Comparison of ENCODE assay signal across 9 cellular contexts in the genomic region with DNA sequence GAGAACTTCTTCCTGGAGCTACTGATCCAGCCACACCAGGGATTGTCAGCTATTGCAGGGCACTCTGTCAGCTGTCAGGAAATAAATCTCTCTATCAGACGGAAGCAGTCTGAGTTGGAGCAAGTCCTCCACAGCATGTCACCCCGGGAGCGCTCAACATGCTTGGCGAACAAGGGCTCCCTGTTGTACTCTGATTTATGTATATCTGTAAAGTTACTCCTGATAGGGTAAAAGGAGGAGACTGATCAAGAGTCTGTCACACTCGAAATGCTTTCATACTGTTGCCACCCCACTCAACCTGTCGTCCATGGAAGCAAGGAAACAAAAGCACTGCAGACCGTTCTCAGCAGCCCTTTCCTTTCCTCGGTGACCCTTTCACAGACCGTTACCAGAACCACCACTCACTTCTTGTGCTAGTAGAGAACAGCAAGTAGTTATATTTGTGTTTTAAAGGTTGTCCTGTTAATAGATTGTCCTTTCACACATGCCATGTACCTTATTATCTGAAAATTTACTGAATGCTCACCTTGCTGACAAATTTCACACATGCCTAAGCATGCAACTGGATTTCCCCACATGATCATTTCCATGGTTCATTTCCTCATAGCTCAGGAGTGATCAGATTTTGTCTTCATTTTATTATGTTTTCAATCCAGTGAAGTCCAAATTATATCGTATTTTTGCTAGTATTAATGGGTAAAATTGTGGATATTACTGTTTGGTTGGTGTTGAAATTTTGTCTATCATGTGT.
DNase-seq lines count a peak whose midpoint lies in the region; ATAC-seq and TF ChIP-seq lines count a peak whose summit lies in the region.
"Had no signal": no experiment of that assay in that cellular context is flagged by ENCODE, and none has a peak within 500 bp of the region (broad histone marks: within the 10 kb centered on the region; RNA-seq: fewer than 3 reads in every experiment).

No MANE protein-coding gene starts in this region.

- ATAC-seq in GM18502 (IDR thresholded peaks at IDR 0.05; ENCODE audit: poor library complexity, unreplicated experiment) (peak; percentile 85), HG03139 (IDR thresholded peaks at IDR 0.05; ENCODE audit: unreplicated experiment) (peak; percentile 57)

- H2AFZ ChIP-seq in neuron (ENCODE audit: low read depth, low read length) = peak overlapping the region; percentile 85

- H3K4me3 ChIP-seq in astrocyte of the cerebellum (ENCODE audit: low read depth, low read length) = peak overlapping the region; percentile 5
- H3K4me3 ChIP-seq in neuron (ENCODE audit: low read length) = peak overlapping the region; percentile 31
- no peak overlapping the region for H3K4me3 ChIP-seq in effector memory CD4-positive, alpha-beta T cell (ENCODE audit: insufficient read depth, low read depth, low read length, poor library complexity, severe bottlenecking)
- H3K4me3 ChIP-seq: SJSA1 had no signal

- in situ Hi-C loops in astrocyte of the cerebellum (cut with HindIII; ENCODE audit: low sequenced_read_pairs) = no loop called here

- DNase-seq in astrocyte of the cerebellum (ENCODE audit: low read depth) (no peak), NCI-H2029 treated with DMSO at 0.1 percent for 48 hours (lab: John Stamatoyannopoulos, UW) (no peak), GM19238 (ENCODE audit: insufficient read length, low spot score) (no peak), HUDEP-2 (lab: John Stamatoyannopoulos, UW; ENCODE audit: unreplicated experiment in 76 of 76) (no peak)
- DNase-seq in effector memory CD4-positive, alpha-beta T cell = no peak

- H3K27ac ChIP-seq in effector memory CD4-positive, alpha-beta T cell (ENCODE audit: insufficient read depth, low read length, poor library complexity, severe bottlenecking) = no peak overlapping the region
- H3K27ac ChIP-seq: SJSA1 had no signal

- no peaks in the 10 kb centered on the region for H3K27me3 ChIP-seq in neuron (ENCODE audit: insufficient read depth, low read length)
- no peaks in the 10 kb centered on the region for H3K27me3 ChIP-seq in effector memory CD4-positive, alpha-beta T cell (replicated peaks; ENCODE audit: control insufficient read depth, insufficient read depth, low read length, poor library complexity, severe bottlenecking)
- H3K27me3 ChIP-seq: SJSA1 had no signal

- peaks cover 9% of the 10 kb centered on the region for H3K4me1 ChIP-seq in neuron (ENCODE audit: insufficient read depth, low read length)
- H3K4me1 ChIP-seq in effector memory CD4-positive, alpha-beta T cell (ENCODE audit: control insufficient read depth, insufficient read depth, low read length, poor library complexity, severe bottlenecking) = no peaks in the 10 kb centered on the region
- H3K4me1 ChIP-seq: SJSA1 had no signal

- H3K36me3 ChIP-seq in neuron (ENCODE audit: insufficient read depth, low read length) = no peaks in the 10 kb centered on the region
- no peaks in the 10 kb centered on the region for H3K36me3 ChIP-seq in effector memory CD4-positive, alpha-beta T cell (ENCODE audit: control insufficient read depth, insufficient read depth, low read length)
- H3K36me3 ChIP-seq: SJSA1 had no signal

- H3K9me3 ChIP-seq in neuron (ENCODE audit: low read length) = no peaks in the 10 kb centered on the region
- H3K9me3 ChIP-seq in effector memory CD4-positive, alpha-beta T cell (ENCODE audit: control insufficient read depth, low read length) = no peaks in the 10 kb centered on the region
- H3K9me3 ChIP-seq: SJSA1 had no signal

- no peak for TF ChIP-seq CTCF in astrocyte of the cerebellum (IDR thresholded peaks at IDR 0.05; ENCODE audit: low read depth, low read length, missing control alignments)
